29 cellular contexts compared by ENCODE assay signal in the genomic region with DNA sequence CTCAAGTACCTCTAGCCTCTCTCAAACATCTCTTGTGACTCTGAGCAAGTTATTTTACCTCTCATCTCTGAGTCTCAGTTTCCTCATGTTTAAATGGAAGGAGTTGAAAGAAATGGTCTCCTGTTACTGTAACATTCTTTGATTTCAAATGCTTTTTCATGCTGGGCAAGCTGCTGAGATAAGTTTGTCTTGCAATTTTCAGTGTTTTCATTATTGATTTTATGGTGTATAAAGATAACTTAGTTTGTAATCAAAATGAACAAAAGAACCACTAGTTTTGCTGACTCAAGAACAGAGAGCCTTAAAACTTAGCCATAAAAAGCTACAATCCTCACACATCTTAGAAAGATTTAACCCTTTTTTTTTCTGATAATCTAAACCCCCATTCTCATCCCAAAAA.
"Had no signal": no experiment of that assay in that cellular context is flagged by ENCODE, and none has a peak within 500 bp of the region (broad histone marks: within the 10 kb centered on the region; RNA-seq: fewer than 3 reads in every experiment).

No MANE protein-coding gene starts in this region.

- H3K27ac ChIP-seq: ascending aorta, cardiac muscle cell, colonic mucosa, VCaP had no signal

- DNase-seq: activated B cell treated with CpG ODN at 0.5 μM for 24 hours; activated CD4-positive, alpha-beta memory T cell treated with anti-CD3 and anti-CD28 coated beads, Interleukin-2, amount 10 ng/mL, durations not matched to agents 7 days and 5 days; activated CD4-positive, alpha-beta T cell treated with anti-CD3 and anti-CD28 coated beads for 36 hours; activated CD4-positive, alpha-beta T cell treated with anti-CD3 and anti-CD28 coated beads for 48 hours; activated CD4-positive, alpha-beta T cell treated with anti-CD3 and anti-CD28 coated beads, Interleukin-2, amount 10 ng/mL, durations not matched to agents 7 days and 5 days; activated CD4-positive, alpha-beta T cell treated with anti-CD3 and anti-CD28 coated beads, Interleukin-2, amount 50 U/mL, for 48 hours; activated CD4-positive, CD25-positive, alpha-beta regulatory T cell treated with anti-CD3 and anti-CD28 coated beads, Interleukin-2, amount 50 U/mL, for 72 hours; activated CD8-positive, alpha-beta memory T cell treated with anti-CD3 and anti-CD28 coated beads for 24 hours; activated CD8-positive, alpha-beta memory T cell treated with anti-CD3 and anti-CD28 coated beads, Interleukin-2, amount 10 ng/mL, durations not matched to agents 7 days and 5 days; activated CD8-positive, alpha-beta memory T cell treated with anti-CD3 and anti-CD28 coated beads, Interleukin-2, amount 50 U/mL, for 48 hours; activated CD8-positive, alpha-beta T cell treated with anti-CD3 and anti-CD28 coated beads, Interleukin-2, amount 10 ng/mL, durations not matched to agents 7 days and 5 days; activated effector memory CD4-positive, alpha-beta T cell treated with Interleukin-2 at 50 U/mL for 16 hours; activated gamma-delta T cell; activated naive CD4-positive, alpha-beta T cell treated with anti-CD3 and anti-CD28 coated beads, Interleukin-2, amount 10 ng/mL, durations not matched to agents 7 days and 5 days; activated naive CD4-positive, alpha-beta T cell treated with Interleukin-2 at 50 U/mL for 16 hours; activated naive CD8-positive, alpha-beta T cell treated with anti-CD3 and anti-CD28 coated beads, Interleukin-2, amount 10 ng/mL, durations not matched to agents 7 days and 5 days; activated naive CD8-positive, alpha-beta T cell treated with anti-CD3 and anti-CD28 coated beads, Interleukin-2, amount 50 U/mL, for 24 hours; activated T-cell treated with anti-CD3 and anti-CD28 coated beads, Interleukin-2, amount 50 U/mL, for 24 hours; activated T-cell treated with anti-CD3 and anti-CD28 coated beads, Interleukin-2, amount 50 U/mL, for 48 hours; amygdala; anterior cingulate cortex; caudate nucleus; cerebellar nuclear complex; colonic mucosa; T-helper 2 cell; T-helper 9 cell had no signal

- H3K4me1 ChIP-seq: ascending aorta, colonic mucosa had no signal

- H3K4me3 ChIP-seq: ascending aorta, cardiac muscle cell, colonic mucosa had no signal

- H3K36me3 ChIP-seq: ascending aorta, cardiac muscle cell, colonic mucosa had no signal

- H3K9me3 ChIP-seq: ascending aorta, colonic mucosa had no signal
